2 cellular contexts compared by ENCODE assay signal in genomic region chr17:50134206-50135110, GRCh38.
TF ChIP-seq lines count a peak whose summit lies in the region.

No MANE protein-coding gene starts in this region.

TF ChIP-seq in GM23338, 12 proteins besides CTCF, POLR2A, EP300 and RAD21:
- no peak for TF ChIP-seq NANOG (IDR thresholded peaks at IDR 0.05; ENCODE audit: borderline replicate concordance)

TF ChIP-seq in GM12878, 131 proteins besides CTCF, POLR2A, EP300 and RAD21:
- TF ChIP-seq TBL1XR1 (IDR thresholded peaks at IDR 0.05; ENCODE audit: low read depth, low read length) = no peak
- TF ChIP-seq SMAD1 (IDR thresholded peaks at IDR 0.05; ENCODE audit: low read depth, partially characterized antibody) = no peak
- TF ChIP-seq NFXL1 (IDR thresholded peaks at IDR 0.05; ENCODE audit: borderline replicate concordance) = no peak
- no peak for TF ChIP-seq IKZF1 (conservative IDR thresholded peaks at IDR 0.05)
- TF ChIP-seq, protein P1, sequence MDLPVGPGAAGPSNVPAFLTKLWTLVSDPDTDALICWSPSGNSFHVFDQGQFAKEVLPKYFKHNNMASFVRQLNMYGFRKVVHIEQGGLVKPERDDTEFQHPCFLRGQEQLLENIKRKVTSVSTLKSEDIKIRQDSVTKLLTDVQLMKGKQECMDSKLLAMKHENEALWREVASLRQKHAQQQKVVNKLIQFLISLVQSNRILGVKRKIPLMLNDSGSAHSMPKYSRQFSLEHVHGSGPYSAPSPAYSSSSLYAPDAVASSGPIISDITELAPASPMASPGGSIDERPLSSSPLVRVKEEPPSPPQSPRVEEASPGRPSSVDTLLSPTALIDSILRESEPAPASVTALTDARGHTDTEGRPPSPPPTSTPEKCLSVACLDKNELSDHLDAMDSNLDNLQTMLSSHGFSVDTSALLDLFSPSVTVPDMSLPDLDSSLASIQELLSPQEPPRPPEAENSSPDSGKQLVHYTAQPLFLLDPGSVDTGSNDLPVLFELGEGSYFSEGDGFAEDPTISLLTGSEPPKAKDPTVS (IDR thresholded peaks at IDR 0.05; ENCODE audit: low read depth, low read length) = no peak
- TF ChIP-seq USF2 (IDR thresholded peaks at IDR 0.05; ENCODE audit: borderline replicate concordance, low read depth, low read length) = no peak
- TF ChIP-seq IKZF2 (IDR thresholded peaks at IDR 0.05) = no peak
- no peak for TF ChIP-seq ZBED1 (IDR thresholded peaks at IDR 0.05; ENCODE audit: borderline replicate concordance)
- TF ChIP-seq, protein P2, sequence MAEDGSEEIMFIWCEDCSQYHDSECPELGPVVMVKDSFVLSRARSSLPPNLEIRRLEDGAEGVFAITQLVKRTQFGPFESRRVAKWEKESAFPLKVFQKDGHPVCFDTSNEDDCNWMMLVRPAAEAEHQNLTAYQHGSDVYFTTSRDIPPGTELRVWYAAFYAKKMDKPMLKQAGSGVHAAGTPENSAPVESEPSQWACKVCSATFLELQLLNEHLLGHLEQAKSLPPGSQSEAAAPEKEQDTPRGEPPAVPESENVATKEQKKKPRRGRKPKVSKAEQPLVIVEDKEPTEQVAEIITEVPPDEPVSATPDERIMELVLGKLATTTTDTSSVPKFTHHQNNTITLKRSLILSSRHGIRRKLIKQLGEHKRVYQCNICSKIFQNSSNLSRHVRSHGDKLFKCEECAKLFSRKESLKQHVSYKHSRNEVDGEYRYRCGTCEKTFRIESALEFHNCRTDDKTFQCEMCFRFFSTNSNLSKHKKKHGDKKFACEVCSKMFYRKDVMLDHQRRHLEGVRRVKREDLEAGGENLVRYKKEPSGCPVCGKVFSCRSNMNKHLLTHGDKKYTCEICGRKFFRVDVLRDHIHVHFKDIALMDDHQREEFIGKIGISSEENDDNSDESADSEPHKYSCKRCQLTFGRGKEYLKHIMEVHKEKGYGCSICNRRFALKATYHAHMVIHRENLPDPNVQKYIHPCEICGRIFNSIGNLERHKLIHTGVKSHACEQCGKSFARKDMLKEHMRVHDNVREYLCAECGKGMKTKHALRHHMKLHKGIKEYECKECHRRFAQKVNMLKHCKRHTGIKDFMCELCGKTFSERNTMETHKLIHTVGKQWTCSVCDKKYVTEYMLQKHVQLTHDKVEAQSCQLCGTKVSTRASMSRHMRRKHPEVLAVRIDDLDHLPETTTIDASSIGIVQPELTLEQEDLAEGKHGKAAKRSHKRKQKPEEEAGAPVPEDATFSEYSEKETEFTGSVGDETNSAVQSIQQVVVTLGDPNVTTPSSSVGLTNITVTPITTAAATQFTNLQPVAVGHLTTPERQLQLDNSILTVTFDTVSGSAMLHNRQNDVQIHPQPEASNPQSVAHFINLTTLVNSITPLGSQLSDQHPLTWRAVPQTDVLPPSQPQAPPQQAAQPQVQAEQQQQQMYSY (CRISPR knock-in tag; IDR thresholded peaks at IDR 0.05) = no peak
- TF ChIP-seq CHD2 (IDR thresholded peaks at IDR 0.05; ENCODE audit: borderline replicate concordance, low read depth, low read length) = no peak
- TF ChIP-seq MTA2 (IDR thresholded peaks at IDR 0.05; ENCODE audit: low read depth) = no peak
- TF ChIP-seq GABPA (IDR thresholded peaks at IDR 0.05; ENCODE audit: low read depth) = no peak
- TF ChIP-seq RELA (IDR thresholded peaks at IDR 0.05; ENCODE audit: borderline replicate concordance, partially characterized antibody) = no peak
- TF ChIP-seq, protein P3, sequence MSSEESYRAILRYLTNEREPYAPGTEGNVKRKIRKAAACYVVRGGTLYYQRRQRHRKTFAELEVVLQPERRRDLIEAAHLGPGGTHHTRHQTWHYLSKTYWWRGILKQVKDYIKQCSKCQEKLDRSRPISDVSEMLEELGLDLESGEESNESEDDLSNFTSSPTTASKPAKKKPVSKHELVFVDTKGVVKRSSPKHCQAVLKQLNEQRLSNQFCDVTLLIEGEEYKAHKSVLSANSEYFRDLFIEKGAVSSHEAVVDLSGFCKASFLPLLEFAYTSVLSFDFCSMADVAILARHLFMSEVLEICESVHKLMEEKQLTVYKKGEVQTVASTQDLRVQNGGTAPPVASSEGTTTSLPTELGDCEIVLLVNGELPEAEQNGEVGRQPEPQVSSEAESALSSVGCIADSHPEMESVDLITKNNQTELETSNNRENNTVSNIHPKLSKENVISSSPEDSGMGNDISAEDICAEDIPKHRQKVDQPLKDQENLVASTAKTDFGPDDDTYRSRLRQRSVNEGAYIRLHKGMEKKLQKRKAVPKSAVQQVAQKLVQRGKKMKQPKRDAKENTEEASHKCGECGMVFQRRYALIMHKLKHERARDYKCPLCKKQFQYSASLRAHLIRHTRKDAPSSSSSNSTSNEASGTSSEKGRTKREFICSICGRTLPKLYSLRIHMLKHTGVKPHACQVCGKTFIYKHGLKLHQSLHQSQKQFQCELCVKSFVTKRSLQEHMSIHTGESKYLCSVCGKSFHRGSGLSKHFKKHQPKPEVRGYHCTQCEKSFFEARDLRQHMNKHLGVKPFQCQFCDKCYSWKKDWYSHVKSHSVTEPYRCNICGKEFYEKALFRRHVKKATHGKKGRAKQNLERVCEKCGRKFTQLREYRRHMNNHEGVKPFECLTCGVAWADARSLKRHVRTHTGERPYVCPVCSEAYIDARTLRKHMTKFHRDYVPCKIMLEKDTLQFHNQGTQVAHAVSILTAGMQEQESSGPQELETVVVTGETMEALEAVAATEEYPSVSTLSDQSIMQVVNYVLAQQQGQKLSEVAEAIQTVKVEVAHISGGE (CRISPR knock-in tag; IDR thresholded peaks at IDR 0.05) = no peak
- no peak for TF ChIP-seq CHD4 (IDR thresholded peaks at IDR 0.05)
- TF ChIP-seq, protein P4, sequence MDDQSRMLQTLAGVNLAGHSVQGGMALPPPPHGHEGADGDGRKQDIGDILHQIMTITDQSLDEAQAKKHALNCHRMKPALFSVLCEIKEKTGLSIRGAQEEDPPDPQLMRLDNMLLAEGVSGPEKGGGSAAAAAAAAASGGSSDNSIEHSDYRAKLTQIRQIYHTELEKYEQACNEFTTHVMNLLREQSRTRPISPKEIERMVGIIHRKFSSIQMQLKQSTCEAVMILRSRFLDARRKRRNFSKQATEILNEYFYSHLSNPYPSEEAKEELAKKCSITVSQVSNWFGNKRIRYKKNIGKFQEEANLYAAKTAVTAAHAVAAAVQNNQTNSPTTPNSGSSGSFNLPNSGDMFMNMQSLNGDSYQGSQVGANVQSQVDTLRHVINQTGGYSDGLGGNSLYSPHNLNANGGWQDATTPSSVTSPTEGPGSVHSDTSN (IDR thresholded peaks at IDR 0.05; ENCODE audit: insufficient replicate concordance, low read depth, low read length) = no peak
- TF ChIP-seq SREBF1 (IDR thresholded peaks at IDR 0.05; ENCODE audit: low read length) = no peak
- no peak for TF ChIP-seq NR2C2 (IDR thresholded peaks at IDR 0.05; ENCODE audit: borderline replicate concordance, control insufficient read depth, insufficient read length, low read depth)
- TF ChIP-seq PAX8 (IDR thresholded peaks at IDR 0.05) = no peak
- no peak for TF ChIP-seq ATF7 (IDR thresholded peaks at IDR 0.05; ENCODE audit: low read depth)
